Comparison of ENCODE assay signal across 20 cellular contexts in the genomic region with DNA sequence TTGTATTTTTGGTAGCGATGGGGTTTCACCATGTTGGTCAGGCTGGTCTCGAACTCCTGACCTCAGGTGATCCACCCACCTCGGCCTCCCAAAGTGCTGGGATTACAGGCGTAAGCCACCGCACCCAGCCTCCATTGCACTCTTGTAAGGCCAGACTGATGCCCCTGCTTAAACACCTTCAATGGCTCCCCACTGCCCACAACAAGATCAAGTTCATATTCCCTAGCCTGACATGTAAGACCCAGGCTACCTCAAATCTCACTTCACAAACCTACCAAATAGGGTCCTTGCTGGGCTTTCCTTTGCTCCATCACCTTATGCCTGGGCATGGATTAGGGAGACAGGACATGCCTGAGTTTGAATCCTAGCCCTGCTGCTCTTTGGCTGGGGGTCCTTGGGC. TPM values are rescaled to one million over a fixed set of nuclear protein-coding genes. Genes with fewer than 3 reads are reported as not detected.
A peak's percentile ranks its signal among the peaks of the same experiment; 100 is the strongest.
DNase-seq lines count a peak whose midpoint lies in the region; ATAC-seq and TF ChIP-seq lines count a peak whose summit lies in the region.
"Had no signal": no experiment of that assay in that cellular context is flagged by ENCODE, and none has a peak within 500 bp of the region (broad histone marks: within the 10 kb centered on the region; RNA-seq: fewer than 3 reads in every experiment).

No MANE protein-coding gene starts in this region.

- H2AK5ac ChIP-seq in mesendoderm (ENCODE audit: low read length) = no peak overlapping the region

- H4K5ac ChIP-seq in mesendoderm (ENCODE audit: low read length) = no peak overlapping the region

- H3K4me1 ChIP-seq in heart left ventricle (peaks cover 0 to 52% (median 31%) of the 10 kb centered on the region in 12 donors), esophagus squamous epithelium (peaks cover 28 to 71% (median 39%) of the 10 kb centered on the region in 3 donors), skeletal muscle tissue (ENCODE audit: control insufficient read depth in 3 of 3, insufficient read depth in 3 of 3, low read length in 3 of 3) (peaks cover 42 to 47% (median 44%) of the 10 kb centered on the region in 3 donors), mesendoderm (ENCODE audit: control insufficient read depth, low read depth, low read length) (no peaks in the 10 kb centered on the region)

- H3K4me2 ChIP-seq in mesendoderm (ENCODE audit: low read length) = no peak overlapping the region

- TF ChIP-seq POLR2A in heart left ventricle (IDR thresholded peaks at IDR 0.05) (no peak), esophagus squamous epithelium (IDR thresholded peaks at IDR 0.05) (no peak)

- DNase-seq in heart left ventricle = no peak
- DNase-seq in left ventricle myocardium superior = no peak
- no peak for DNase-seq in esophagus squamous epithelium (lab: John Stamatoyannopoulos, UW)
- no peak for DNase-seq in DMS 273 (lab: John Stamatoyannopoulos, UW; ENCODE audit: unreplicated experiment)
- no peak for DNase-seq in mesendoderm
- DNase-seq: 8988T; activated CD4-positive, alpha-beta T cell treated with anti-CD3 and anti-CD28 coated beads, Interleukin-2, amount 10 ng/mL, durations not matched to agents 7 days and 5 days; activated naive CD8-positive, alpha-beta T cell treated with anti-CD3 and anti-CD28 coated beads for 36 hours; COR-L47; MM.1S; NCI-H146; NCI-H2171 treated with DMSO at 0.1 percent for 48 hours; NCI-H526; stimulated activated CD8-positive, alpha-beta memory T cell treated with anti-CD3 and anti-CD28 coated beads, Interleukin-4, amount 100 ng/mL, for 48 hours; substantia nigra had no signal

- ATAC-seq in heart left ventricle (no peak), left ventricle myocardium superior (no peak), GM18498 (IDR thresholded peaks at IDR 0.05; ENCODE audit: unreplicated experiment) (no peak)
- ATAC-seq: activated T-helper 17 cell treated with anti-CD3 and anti-CD28 coated beads, Interleukin-2, amount 50 U/mL, for 72 hours; gastroesophageal sphincter had no signal

- no peak overlapping the region for H3K23ac ChIP-seq in mesendoderm (ENCODE audit: low read length)

- H3K9me3 ChIP-seq in heart left ventricle = no peaks in the 10 kb centered on the region
- no peaks in the 10 kb centered on the region for H3K9me3 ChIP-seq in esophagus squamous epithelium
- no peaks in the 10 kb centered on the region for H3K9me3 ChIP-seq in skeletal muscle tissue (ENCODE audit: control insufficient read depth in 3 of 3, low read length in 3 of 3)
- H3K9me3 ChIP-seq: gastroesophageal sphincter had no signal

- no peaks in the 10 kb centered on the region for H3K79me1 ChIP-seq in mesendoderm (ENCODE audit: low read length)

- peak overlapping the region in 2 of 3 donors; percentile 23 to 74 for H3K9ac ChIP-seq in skeletal muscle tissue (ENCODE audit: low read depth in 1 of 3, low read length in 3 of 3)
- H3K9ac ChIP-seq in mesendoderm (ENCODE audit: low read length) = no peak overlapping the region

- H3K4me3 ChIP-seq in heart left ventricle = no peak overlapping the region
- no peak overlapping the region for H3K4me3 ChIP-seq in esophagus squamous epithelium
- no peak overlapping the region for H3K4me3 ChIP-seq in skeletal muscle tissue (ENCODE audit: low read length in 3 of 3)
- no peak overlapping the region for H3K4me3 ChIP-seq in mesendoderm (ENCODE audit: low read length)
- H3K4me3 ChIP-seq: gastroesophageal sphincter had no signal

- H3K4ac ChIP-seq in mesendoderm (ENCODE audit: low read depth, low read length) = no peak overlapping the region

- no peak overlapping the region for H2BK5ac ChIP-seq in mesendoderm (ENCODE audit: low read length)

- H4K8ac ChIP-seq in mesendoderm (ENCODE audit: low read depth, low read length) = no peak overlapping the region

- intact Hi-C loops in heart left ventricle (cut with DNase I) (loop anchor here in 3 of 10 donors (5.0 kb wide), 2 partner anchors 37 to 52 kb away; no protein-coding TSS in a partner anchor), left ventricle myocardium superior (cut with micrococcal nuclease) (no loop called here), esophagus squamous epithelium (cut with DNase I) (no loop called here)

- H3K27me3 ChIP-seq in heart left ventricle = no peaks in the 10 kb centered on the region
- H3K27me3 ChIP-seq in esophagus squamous epithelium = no peaks in the 10 kb centered on the region
- no peaks in the 10 kb centered on the region for H3K27me3 ChIP-seq in skeletal muscle tissue (ENCODE audit: control insufficient read depth in 3 of 3, insufficient read depth in 3 of 3, low read length in 3 of 3)
- no peaks in the 10 kb centered on the region for H3K27me3 ChIP-seq in mesendoderm (ENCODE audit: insufficient read depth, low read length, poor library complexity)
- H3K27me3 ChIP-seq: gastroesophageal sphincter had no signal

- no peak overlapping the region for H3K56ac ChIP-seq in mesendoderm (ENCODE audit: low read length)

- H3K36me3 ChIP-seq in heart left ventricle (no peaks in the 10 kb centered on the region), esophagus squamous epithelium (no peaks in the 10 kb centered on the region), skeletal muscle tissue (ENCODE audit: control insufficient read depth in 3 of 3, insufficient read depth in 3 of 3, low read length in 3 of 3) (no peaks in the 10 kb centered on the region), mesendoderm (ENCODE audit: control insufficient read depth, insufficient read depth, low read length) (no peaks in the 10 kb centered on the region)
- H3K36me3 ChIP-seq: gastroesophageal sphincter had no signal

- H3K27ac ChIP-seq in heart left ventricle = peak overlapping the region; percentile 55 to 89 (median 76)
- peak overlapping the region; percentile 86 for H3K27ac ChIP-seq in angular gyrus (ENCODE audit: low read depth, low read length)
- peak overlapping the region in 3 of 4 donors; percentile 49 to 80 (median 79) for H3K27ac ChIP-seq in esophagus squamous epithelium
- peak overlapping the region; percentile 82 for H3K27ac ChIP-seq in skeletal muscle tissue (ENCODE audit: low read depth, low read length)
- H3K27ac ChIP-seq in mesendoderm (ENCODE audit: low read depth, low read length) = no peak overlapping the region

- H3K79me2 ChIP-seq in mesendoderm (ENCODE audit: control insufficient read depth, insufficient read depth, low read length) = no peaks in the 10 kb centered on the region

- WGBS in heart left ventricle, 4 donors = 95 to 99% (median 98%) methylated on average over 5 of the region's 5 CpGs
- WGBS in esophagus squamous epithelium, 2 donors = 73 to 98% methylated on average over 2 to 5 of the region's 5 CpGs
- WGBS in mesendoderm (ENCODE audit: extremely low coverage, insufficient coverage, low lambda C conversion rate) = no CpG with 5 or more reads among the region's 5 CpGs

- H3K18ac ChIP-seq in mesendoderm (ENCODE audit: low read length) = no peak overlapping the region

- no peak for TF ChIP-seq CTCF in heart left ventricle (IDR thresholded peaks at IDR 0.05)
- no peak for TF ChIP-seq CTCF in esophagus squamous epithelium (IDR thresholded peaks at IDR 0.05)

- no peak overlapping the region for H2BK120ac ChIP-seq in mesendoderm (ENCODE audit: low read depth, low read length)

- H2BK15ac ChIP-seq in mesendoderm (replicated peaks; ENCODE audit: low read depth) = no peak overlapping the region

RNA-seq across cellular contexts. Expression of a gene that starts 13.1 kb away (rescaled TPM):
- total RNA-seq in heart left ventricle (100 to 1,000 TPM; 244 to 396 (median 299) TPM), left ventricle myocardium superior (402 TPM), esophagus squamous epithelium (10 to 100 TPM; 50.7 to 94.8 (median 65.0) TPM), skeletal muscle tissue (57.9 TPM)
- 1,000 to 10,000 TPM in 1 of 2 donors, 100 to 1,000 TPM in 1; 355 to 1,063 TPM for polyA plus RNA-seq in heart left ventricle
- polyA plus RNA-seq in mesendoderm (2013, experiment 1 of 2) = 135 TPM
- 136 TPM for polyA plus RNA-seq in mesendoderm (2013, experiment 2 of 2)

RNA-seq across cellular contexts. Expression of a gene that starts 13.4 kb away (rescaled TPM):
- total RNA-seq in heart left ventricle (10 to 100 TPM; 19.4 to 28.9 (median 20.9) TPM), left ventricle myocardium superior (21.6 TPM), esophagus squamous epithelium (10 to 100 TPM; 10.1 to 43.8 (median 18.1) TPM), skeletal muscle tissue (18.8 TPM)
- 10 to 100 TPM; 30.1 to 37.2 TPM for polyA plus RNA-seq in heart left ventricle
- 10.6 TPM for polyA plus RNA-seq in mesendoderm (2013, experiment 1 of 2)
- polyA plus RNA-seq in mesendoderm (2013, experiment 2 of 2) = 11.3 TPM

RNA-seq across cellular contexts. Expression of a gene that starts 57.9 kb away (rescaled TPM):
- total RNA-seq in heart left ventricle (10 to 100 TPM; 23.6 to 53.2 (median 30.4) TPM), left ventricle myocardium superior (31.5 TPM), esophagus squamous epithelium (10 to 100 TPM; 47.5 to 99.7 (median 57.8) TPM), skeletal muscle tissue (15.7 TPM)
- 10 to 100 TPM; 41.8 to 77.1 TPM for polyA plus RNA-seq in heart left ventricle
- 40.2 TPM for polyA plus RNA-seq in mesendoderm (2013, experiment 1 of 2)
- polyA plus RNA-seq in mesendoderm (2013, experiment 2 of 2) = 41.6 TPM
